24 cellular contexts compared by ENCODE assay signal in genomic region chr19:56087647-56088346, GRCh38. TPM values are rescaled to one million over a fixed set of nuclear protein-coding genes. Genes with fewer than 3 reads are reported as not detected.
DNase-seq lines count a peak whose midpoint lies in the region; ATAC-seq and TF ChIP-seq lines count a peak whose summit lies in the region.
"Had no signal": no experiment of that assay in that cellular context is flagged by ENCODE, and none has a peak within 500 bp of the region (broad histone marks: within the 10 kb centered on the region; RNA-seq: fewer than 3 reads in every experiment).

No MANE protein-coding gene starts in this region.

- H3K9me3 Mint-ChIP-seq in WTC11 = peaks cover 1% of the 10 kb centered on the region; the same call in 1 of the 2 replicates
- H3K9me3 Mint-ChIP-seq: CD4-positive, alpha-beta memory T cell had no signal

- peaks cover 12% of the 10 kb centered on the region for H3K36me3 Mint-ChIP-seq in WTC11

- peak overlapping the region; percentile 26 for H3K4me3 ChIP-seq in left ventricle myocardium inferior
- no peak overlapping the region for H3K4me3 ChIP-seq in mucosa of descending colon
- H3K4me3 ChIP-seq: A549, SK-N-MC had no signal

- peaks cover 39% of the 10 kb centered on the region for H3K4me1 ChIP-seq in left ventricle myocardium inferior
- H3K4me1 ChIP-seq in mucosa of descending colon (ENCODE audit: low read depth) = no peaks in the 10 kb centered on the region

- H3K27me3 Mint-ChIP-seq in WTC11 (ENCODE audit: low read depth) = no peaks in the 10 kb centered on the region
- H3K27me3 Mint-ChIP-seq: CD4-positive, alpha-beta memory T cell had no signal

- ATAC-seq in left cardiac atrium = no peak
- no peak for ATAC-seq in Right ventricle myocardium superior (ENCODE audit: poor library complexity)
- 0 out of 2 replicates have a peak, but pooled peaks have one; percentile 5 for ATAC-seq in WTC11
- no peak for ATAC-seq in mucosa of descending colon
- ATAC-seq in GM19467 (IDR thresholded peaks at IDR 0.05; ENCODE audit: unreplicated experiment) = no peak
- ATAC-seq: A549, HCT116 had no signal

- H3K27me3 ChIP-seq in left ventricle myocardium inferior (ENCODE audit: low read depth) = no peaks in the 10 kb centered on the region

- peak; percentile 44 for DNase-seq in left cardiac atrium
- DNase-seq in Right ventricle myocardium superior = no peak
- DNase-seq in WTC11 (ENCODE audit: low spot score) = no peak
- DNase-seq in left ventricle myocardium inferior = no peak
- no peak for DNase-seq in OCI-M1 (lab: John Stamatoyannopoulos, UW)
- DNase-seq in mucosa of descending colon = no peak
- DNase-seq: C1 segment of cervical spinal cord; CD4-positive, alpha-beta memory T cell; COR-L47; DMS53; GOT3; MM.1S; NCI-H2029; NCI-H446; NCI-H526; NCI-H82; NK-92 treated with Interleukin-12 subunit alpha and Interleukin-12 subunit beta, amount 100 ng/mL, for 24 hours; SIG-M5 had no signal

- no peak overlapping the region for H3K4me3 Mint-ChIP-seq in WTC11
- H3K4me3 Mint-ChIP-seq: CD4-positive, alpha-beta memory T cell had no signal

- intact Hi-C loops in left cardiac atrium (cut with DNase I) (loop anchor here in 1 of 2 donors (5.0 kb wide), 1 partner anchor 70 kb away; no protein-coding TSS in a partner anchor), Right ventricle myocardium superior (cut with DNase I) (no loop called here), left ventricle myocardium inferior (cut with micrococcal nuclease) (no loop called here), mucosa of descending colon (cut with DNase I, micrococcal nuclease) (loop anchor here in 1 of 2 donors (5.0 kb wide), 1 partner anchor 75 kb away; no protein-coding TSS in a partner anchor)

- no peak overlapping the region for H3K27ac Mint-ChIP-seq in WTC11
- H3K27ac Mint-ChIP-seq: CD4-positive, alpha-beta memory T cell had no signal

- CTCF ChIA-PET in WTC11 (lab: Charles Lee) = interaction anchor here (1.0 to 4.1 kb wide), 3 partner anchors 7 to 433 kb away, joined by 3 to 19 read pairs (median 5); no protein-coding TSS in a partner anchor

- H3K36me3 ChIP-seq in left ventricle myocardium inferior (peaks cover 16% of the 10 kb centered on the region), mucosa of descending colon (ENCODE audit: low read depth) (no peaks in the 10 kb centered on the region)

- H3K4me1 Mint-ChIP-seq in WTC11 = peaks cover 30% of the 10 kb centered on the region

- TF ChIP-seq CTCF in WTC11 (IDR thresholded peaks at IDR 0.05) (no peak), left ventricle myocardium inferior (IDR thresholded peaks at IDR 0.05; ENCODE audit: borderline replicate concordance) (no peak), mucosa of descending colon (IDR thresholded peaks at IDR 0.05) (no peak)

- peak overlapping the region; percentile 53 for H3K27ac ChIP-seq in left ventricle myocardium inferior (replicated peaks)
- H3K27ac ChIP-seq: A549, KMS-11, RWPE1, SK-N-MC had no signal

- POLR2A ChIA-PET in WTC11 (lab: Charles Lee) = no interaction called here

- no peaks in the 10 kb centered on the region for H3K9me3 ChIP-seq in left ventricle myocardium inferior (replicated peaks)
- no peaks in the 10 kb centered on the region for H3K9me3 ChIP-seq in mucosa of descending colon
- H3K9me3 ChIP-seq: A549 had no signal

TF ChIP-seq in WTC11, 78 proteins besides CTCF, POLR2A, EP300 and RAD21 (continues in another document):
- no peak for TF ChIP-seq FOXP1 (CRISPR knock-in tag; IDR thresholded peaks at IDR 0.05; ENCODE audit: borderline replicate concordance)
- no peak for TF ChIP-seq PREB (CRISPR knock-in tag; IDR thresholded peaks at IDR 0.05; ENCODE audit: borderline replicate concordance)
- TF ChIP-seq TEAD1 (CRISPR knock-in tag; IDR thresholded peaks at IDR 0.05) = no peak
- TF ChIP-seq JAZF1 (CRISPR knock-in tag; IDR thresholded peaks at IDR 0.05) = no peak
- TF ChIP-seq NFE2L1 (CRISPR knock-in tag; IDR thresholded peaks at IDR 0.05) = no peak
- no peak for TF ChIP-seq E2F5 (CRISPR knock-in tag; IDR thresholded peaks at IDR 0.05)
- no peak for TF ChIP-seq ATF3 (CRISPR knock-in tag; conservative IDR thresholded peaks at IDR 0.05)
- no peak for TF ChIP-seq MAX (CRISPR knock-in tag; IDR thresholded peaks at IDR 0.05)
- no peak for TF ChIP-seq ZNF512 (CRISPR knock-in tag; IDR thresholded peaks at IDR 0.05; ENCODE audit: borderline replicate concordance)
- no peak for TF ChIP-seq ATF6 (CRISPR knock-in tag; IDR thresholded peaks at IDR 0.05)
- no peak for TF ChIP-seq CDX4 (CRISPR knock-in tag; IDR thresholded peaks at IDR 0.05; ENCODE audit: borderline replicate concordance)
- no peak for TF ChIP-seq CREB1 (CRISPR knock-in tag; IDR thresholded peaks at IDR 0.05)
- TF ChIP-seq IRF1 (CRISPR knock-in tag; IDR thresholded peaks at IDR 0.05) = no peak

RNA-seq across cellular contexts. Expression of gene ZNF787, which starts 33.3 kb away (rescaled TPM):
- total RNA-seq in left cardiac atrium (10 to 100 TPM; 27.5 to 37.9 TPM), Right ventricle myocardium superior (33.9 TPM), WTC11 (2021) (60.8 to 62.9 TPM (median 62.0 TPM) in 3 replicates), left ventricle myocardium inferior (31.8 TPM), mucosa of descending colon (10 to 100 TPM; 49.1 to 61.2 (median 56.1) TPM)

RNA-seq across cellular contexts. Expression of gene ZNF444, which starts 53.3 kb away (rescaled TPM):
- 10 to 100 TPM; 18.3 to 20.8 TPM for total RNA-seq in left cardiac atrium
- 26.7 TPM for total RNA-seq in Right ventricle myocardium superior
- 84.0 to 87.9 TPM (median 87.7 TPM) in 3 replicates for total RNA-seq in WTC11 (2021)
- total RNA-seq in left ventricle myocardium inferior = 19.2 TPM
- 10 to 100 TPM; 28.2 to 48.3 (median 29.6) TPM for total RNA-seq in mucosa of descending colon
